Comparison of ENCODE assay signal across 23 cellular contexts in genomic region chr12:19689801-19690472, GRCh38.
DNase-seq lines count a peak whose midpoint lies in the region; ATAC-seq and TF ChIP-seq lines count a peak whose summit lies in the region.
"Had no signal": no experiment of that assay in that cellular context is flagged by ENCODE, and none has a peak within 500 bp of the region (broad histone marks: within the 10 kb centered on the region; RNA-seq: fewer than 3 reads in every experiment).

No MANE protein-coding gene starts in this region.

- H3K4me1 ChIP-seq in body of pancreas (peaks cover 13% of the 10 kb centered on the region), suprapubic skin (peaks cover 2% of the 10 kb centered on the region)
- H3K4me1 ChIP-seq: SJSA1 had no signal

- H3K36me3 ChIP-seq in body of pancreas (replicated peaks in 1 of 2; ENCODE audit: insufficient read depth in 1 of 2, low read depth in 2 of 2) (no peaks in the 10 kb centered on the region), suprapubic skin (no peaks in the 10 kb centered on the region)
- H3K36me3 ChIP-seq: adrenal gland, heart left ventricle, SJSA1 had no signal

- no peaks in the 10 kb centered on the region for H3K27me3 ChIP-seq in body of pancreas
- no peaks in the 10 kb centered on the region for H3K27me3 ChIP-seq in suprapubic skin
- H3K27me3 ChIP-seq: adrenal gland, heart left ventricle, SJSA1 had no signal

- 35 to 49% methylated on average over 7 to 9 of the region's 9 CpGs for WGBS in body of pancreas, 2 donors
- WGBS in suprapubic skin, result 51% methylated on average over 9 of the region's 9 CpGs

- ATAC-seq in body of pancreas, result peak; percentile 98
- ATAC-seq: heart left ventricle had no signal

- H3K9me3 ChIP-seq in body of pancreas (no peaks in the 10 kb centered on the region), suprapubic skin (no peaks in the 10 kb centered on the region)
- H3K9me3 ChIP-seq: adrenal gland, SJSA1 had no signal

- TF ChIP-seq CTCF in body of pancreas (IDR thresholded peaks at IDR 0.05) (no peak), suprapubic skin (IDR thresholded peaks at IDR 0.05) (no peak)

- intact Hi-C loops in body of pancreas (cut with DNase I), result no loop called here

- no peak for TF ChIP-seq EP300 in suprapubic skin (IDR thresholded peaks at IDR 0.05)

- DNase-seq in NCI-H1092 treated with DMSO at 0.1 percent for 48 hours (lab: John Stamatoyannopoulos, UW) (peak; percentile 5), NCI-H1092 (lab: John Stamatoyannopoulos, UW) (no peak), NCI-H2029 (lab: John Stamatoyannopoulos, UW) (peak; percentile 90), body of pancreas (peak; percentile 71 to 93 (median 82)), renal cortical epithelial cell (ENCODE audit: low read depth) (peak; percentile 23), suprapubic skin (ENCODE audit: low spot score in 2 of 2) (no peak), NCI-H82 (lab: John Stamatoyannopoulos, UW) (no peak), SW 1271 (lab: John Stamatoyannopoulos, UW) (no peak)
- DNase-seq: activated CD4-positive, alpha-beta memory T cell treated with anti-CD3 and anti-CD28 coated beads, Interleukin-2, amount 10 ng/mL, durations not matched to agents 7 days and 5 days; activated CD4-positive, CD25-positive, alpha-beta regulatory T cell; activated gamma-delta T cell treated with Interleukin-2 at 50 U/mL for 16 hours; activated T-cell treated with anti-CD3 and anti-CD28 coated beads for 4 hours; adrenal gland; cortex of kidney; HFFc6; NCI-H1694; NCI-H526 treated with DMSO at 0.1 percent for 48 hours; nucleus accumbens; retina; stimulated activated CD4-positive, alpha-beta T cell treated with anti-CD3 and anti-CD28 coated beads, Interleukin-12 subunit alpha, Interleukin-12 subunit beta, amount 100 ng/mL, for 4 hours; T-helper 9 cell had no signal

- H3K4me3 ChIP-seq in body of pancreas, result no peak overlapping the region
- H3K4me3 ChIP-seq in suprapubic skin, result no peak overlapping the region
- H3K4me3 ChIP-seq: adrenal gland, heart left ventricle, SJSA1 had no signal

- peak in 2 of 3 donors; percentile 25 to 43 for TF ChIP-seq POLR2A in body of pancreas (IDR thresholded peaks at IDR 0.05)
- no peak for TF ChIP-seq POLR2A in suprapubic skin (IDR thresholded peaks at IDR 0.05)

- H3K27ac ChIP-seq in body of pancreas (peak overlapping the region in 3 of 4 donors; percentile 59 to 87 (median 83)), suprapubic skin (no peak overlapping the region)
- H3K27ac ChIP-seq: adrenal gland, heart left ventricle, SJSA1 had no signal

Comparison
In these comparisons a context has a peak if more than half of its experiments do, and no peak if none do; other contexts are left out.
1. DNase-seq: peak in NCI-H1092 treated with DMSO at 0.1 percent for 48 hours (single experiment), NCI-H2029 (single experiment), body of pancreas (4 of 4) and renal cortical epithelial cell (single experiment); none in NCI-H1092 (single experiment), suprapubic skin (0 of 2), NCI-H82 (single experiment) and SW 1271 (0 of 2).
2. POLR2A ChIP-seq: peak in body of pancreas (2 of 3); none in suprapubic skin (0 of 2).